Comparison of ENCODE assay signal across 25 cellular contexts in the genomic region with DNA sequence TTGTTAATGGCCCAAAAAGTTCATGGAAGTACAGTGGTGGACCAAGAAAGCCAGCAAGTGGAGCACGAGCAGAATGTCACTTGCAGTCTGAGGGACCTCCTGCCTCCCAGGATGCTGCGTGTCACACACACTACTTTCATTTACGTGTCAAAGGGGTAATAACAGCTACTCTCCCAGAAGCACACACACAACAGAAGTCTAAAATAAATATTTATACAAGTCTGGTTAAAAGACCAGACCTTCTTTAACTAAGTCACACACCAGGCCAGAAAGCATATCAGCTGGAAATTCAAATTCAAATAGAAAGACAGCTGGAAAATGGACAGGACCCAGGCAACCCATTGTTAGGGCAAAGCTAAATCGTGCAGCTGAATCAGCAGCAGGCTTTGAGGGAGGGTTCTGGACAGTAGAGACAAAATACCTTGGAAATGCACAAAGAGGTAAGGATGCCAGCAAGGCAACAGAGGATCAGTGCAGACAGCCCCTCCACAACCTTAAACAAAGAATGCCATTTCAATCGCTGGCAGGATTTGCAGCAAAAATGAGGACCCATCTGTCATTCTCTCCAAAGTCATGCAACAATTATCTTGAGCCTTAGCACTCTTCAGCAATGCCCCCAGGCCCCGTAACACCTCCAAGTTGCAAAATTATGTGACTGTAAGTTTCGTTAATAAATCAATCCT.
A peak's percentile ranks its signal among the peaks of the same experiment; 100 is the strongest.
DNase-seq lines count a peak whose midpoint lies in the region; ATAC-seq lines count a peak whose summit lies in the region.
"Had no signal": no experiment of that assay in that cellular context is flagged by ENCODE, and none has a peak within 500 bp of the region (broad histone marks: within the 10 kb centered on the region; RNA-seq: fewer than 3 reads in every experiment).

No MANE protein-coding gene starts in this region.

- H3K27me3 ChIP-seq in endocrine pancreas (ENCODE audit: control insufficient read depth, insufficient read depth, low read length), result no peaks in the 10 kb centered on the region
- H3K27me3 ChIP-seq: adrenal gland, body of pancreas, Peyer's patch, sigmoid colon, upper lobe of left lung had no signal

- H3K4me1 ChIP-seq in endocrine pancreas (ENCODE audit: control insufficient read depth, insufficient read depth, low read length), result no peaks in the 10 kb centered on the region
- H3K4me1 ChIP-seq: adrenal gland, Peyer's patch, prostate gland, sigmoid colon, upper lobe of left lung had no signal

- ATAC-seq in GM21717 (IDR thresholded peaks at IDR 0.05; ENCODE audit: unreplicated experiment), result no peak
- ATAC-seq: activated CD8-positive, alpha-beta memory T cell treated with anti-CD3 and anti-CD28 coated beads, Interleukin-2, amount 10 ng/mL, durations not matched to agents 7 days and 5 days; activated T-cell treated with anti-CD3 and anti-CD28 coated beads, Interleukin-2, amount 50 U/mL, for 72 hours; body of pancreas; left lobe of liver; stimulated activated naive B cell treated with anti-CD40 and anti-IgM and Interleukin-4, amounts not matched to agents 10 μg/mL and 1 μg/mL and 100 μg/mL, for 72 hours; WTC11 had no signal

- peak; percentile 62 for DNase-seq in DMS53 (lab: John Stamatoyannopoulos, UW)
- DNase-seq in NCI-H1417 (lab: John Stamatoyannopoulos, UW), result peak in 2 of 3 experiments; percentile 74 to 96
- peak; percentile 56 for DNase-seq in NCI-H446 treated with DMSO at 0.1 percent for 48 hours (lab: John Stamatoyannopoulos, UW)
- no peak for DNase-seq in NCI-H1436 (lab: John Stamatoyannopoulos, UW)
- DNase-seq in HCEC 1CT, result no peak
- DNase-seq: activated CD4-positive, alpha-beta T cell treated with anti-CD3 and anti-CD28 coated beads, Interleukin-2, amount 50 U/mL, for 1 hour; activated CD8-positive, alpha-beta memory T cell treated with anti-CD3 and anti-CD28 coated beads, Interleukin-2, amount 10 ng/mL, durations not matched to agents 7 days and 5 days; activated naive CD4-positive, alpha-beta T cell treated with anti-CD3 and anti-CD28 coated beads for 36 hours; activated T-cell treated with anti-CD3 and anti-CD28 coated beads, Interleukin-2, amount 50 U/mL, for 72 hours; adrenal gland; body of pancreas; GDM1; H7; NCI-H1105; NCI-H226; Peyer's patch; sigmoid colon; stimulated activated CD4-positive, alpha-beta T cell treated with anti-CD3 and anti-CD28 coated beads, Interleukin-4, amount 100 ng/mL, for 4 hours; stimulated activated naive B cell treated with anti-CD40 and anti-IgM and Interleukin-4, amounts not matched to agents 10 μg/mL and 1 μg/mL and 100 μg/mL, for 72 hours; upper lobe of left lung had no signal

- H3K36me3 ChIP-seq in endocrine pancreas (ENCODE audit: control insufficient read depth, insufficient read depth, low read length), result no peaks in the 10 kb centered on the region
- H3K36me3 ChIP-seq: adrenal gland, Peyer's patch, prostate gland, sigmoid colon, upper lobe of left lung had no signal

- peak overlapping the region; percentile 65 for H3K4me3 ChIP-seq in endocrine pancreas (ENCODE audit: control insufficient read depth, insufficient read depth, low read length)
- H3K4me3 ChIP-seq: adrenal gland, body of pancreas, Peyer's patch, prostate gland, sigmoid colon, upper lobe of left lung had no signal

- no peak overlapping the region for H3K9ac ChIP-seq in endocrine pancreas (ENCODE audit: control insufficient read depth, insufficient read depth, low read length)

- H3K9me3 ChIP-seq in endocrine pancreas (ENCODE audit: control insufficient read depth, low read length), result no peaks in the 10 kb centered on the region
- H3K9me3 ChIP-seq: adrenal gland, body of pancreas, Peyer's patch, prostate gland, sigmoid colon, upper lobe of left lung had no signal

Comparison
In these comparisons a context has a peak if more than half of its experiments do, and no peak if none do; other contexts are left out.
1. DNase-seq: peak in DMS53 (single experiment), NCI-H1417 (2 of 3) and NCI-H446 treated with DMSO at 0.1 percent for 48 hours (single experiment); none in NCI-H1436 (single experiment) and HCEC 1CT (single experiment).